In genomic region chr16:2244301-2244700, GRCh38 we compare ENCODE assay signal across 1 cellular context.
TF ChIP-seq lines count a peak whose summit lies in the region.

No MANE protein-coding gene starts in this region.

TF ChIP-seq in K562, 482 proteins besides CTCF, POLR2A, EP300 and RAD21:
- TF ChIP-seq FOXP1 (CRISPR knock-in tag; IDR thresholded peaks at IDR 0.05) (no peak), RBFOX2 (IDR thresholded peaks at IDR 0.05; ENCODE audit: low read depth, low read length) (peak; percentile 39; the same call in 1 of the 2 replicates), DNMT1 (IDR thresholded peaks at IDR 0.05) (no peak), EGR1 (conservative IDR thresholded peaks at IDR 0.05) (peak; percentile 23), ZNF133 (CRISPR knock-in tag; IDR thresholded peaks at IDR 0.05) (no peak), ZNF282 (CRISPR knock-in tag; IDR thresholded peaks at IDR 0.05) (no peak), ZNF696 (CRISPR knock-in tag; conservative IDR thresholded peaks at IDR 0.05) (no peak), HOMEZ (CRISPR knock-in tag; IDR thresholded peaks at IDR 0.05) (no peak), ZNF518B (CRISPR knock-in tag; IDR thresholded peaks at IDR 0.05) (no peak), BRF1 (IDR thresholded peaks at IDR 0.05; ENCODE audit: borderline replicate concordance, extremely low read depth, insufficient read length) (no peak), HMG20B (CRISPR knock-in tag; IDR thresholded peaks at IDR 0.05) (no peak), ZNF717 (CRISPR knock-in tag; IDR thresholded peaks at IDR 0.05) (no peak), JUN (IDR thresholded peaks at IDR 0.05; ENCODE audit: borderline replicate concordance, low read depth, low read length) (no peak), JUN (CRISPR knock-in tag; IDR thresholded peaks at IDR 0.05; ENCODE audit: borderline replicate concordance) (no peak), POU5F1 (IDR thresholded peaks at IDR 0.05; ENCODE audit: borderline replicate concordance, low read depth, low read length, partially characterized antibody) (no peak), ZNF830 (CRISPR knock-in tag; IDR thresholded peaks at IDR 0.05) (no peak), HLTF (IDR thresholded peaks at IDR 0.05) (no peak), THRAP3 (IDR thresholded peaks at IDR 0.05; ENCODE audit: borderline replicate concordance) (no peak), RB1 (IDR thresholded peaks at IDR 0.05; ENCODE audit: low read depth) (no peak), NR1H2 (CRISPR knock-in tag; IDR thresholded peaks at IDR 0.05) (no peak), DMBX1 (CRISPR knock-in tag; IDR thresholded peaks at IDR 0.05; ENCODE audit: borderline replicate concordance) (no peak), HMGN3 (IDR thresholded peaks at IDR 0.05; ENCODE audit: borderline replicate concordance, extremely low read depth, insufficient read length, low read depth, low read length) (peak; percentile 26), IRF2 (CRISPR knock-in tag; IDR thresholded peaks at IDR 0.05) (no peak), MECOM (CRISPR knock-in tag; IDR thresholded peaks at IDR 0.05) (no peak), CTCFL (IDR thresholded peaks at IDR 0.05; ENCODE audit: borderline replicate concordance, insufficient read depth, low read depth, low read length, poor library complexity, severe bottlenecking) (peak; percentile 56), MEIS2 (IDR thresholded peaks at IDR 0.05; ENCODE audit: partially characterized antibody) (no peak), RNF219 (CRISPR knock-in tag; IDR thresholded peaks at IDR 0.05) (no peak), SPI1 (IDR thresholded peaks at IDR 0.05; ENCODE audit: borderline replicate concordance, low read depth, low read length) (no peak), MIER1 (IDR thresholded peaks at IDR 0.05; ENCODE audit: low read depth) (no peak), POLR2G (IDR thresholded peaks at IDR 0.05; ENCODE audit: low read depth, low read length) (peak; percentile 65; the same call in 1 of the 2 replicates)
